In genomic region chr15:81224232-81224631, GRCh38 we compare ENCODE assay signal across 16 cellular contexts. TPM values are rescaled to one million over a fixed set of nuclear protein-coding genes. Genes with fewer than 3 reads are reported as not detected.
"Had no signal": no experiment of that assay in that cellular context is flagged by ENCODE, and none has a peak within 500 bp of the region (broad histone marks: within the 10 kb centered on the region; RNA-seq: fewer than 3 reads in every experiment).

No MANE protein-coding gene starts in this region.

- ATAC-seq: activated T-cell treated with anti-CD3 and anti-CD28 coated beads, Interleukin-2, amount 50 U/mL, for 72 hours; body of pancreas; effector memory CD8-positive, alpha-beta T cell had no signal

- H3K4me3 ChIP-seq: body of pancreas, stomach, thyroid gland had no signal

- H3K4me1 ChIP-seq: body of pancreas, stomach, thyroid gland had no signal

- H3K9me3 ChIP-seq: body of pancreas, stomach, thyroid gland had no signal

- H3K36me3 ChIP-seq: stomach, thyroid gland had no signal

- H3K27me3 ChIP-seq: body of pancreas, stomach, thyroid gland had no signal

- H3K27ac ChIP-seq: epithelial cell of prostate had no signal

- DNase-seq: activated CD4-positive, alpha-beta T cell treated with anti-CD3 and anti-CD28 coated beads, Interleukin-2, amount 10 ng/mL, durations not matched to agents 7 days and 5 days; activated CD8-positive, alpha-beta memory T cell treated with anti-CD3 and anti-CD28 coated beads, Interleukin-2, amount 50 U/mL, for 48 hours; activated gamma-delta T cell treated with Interleukin-2 at 50 U/mL for 16 hours; activated T-cell treated with anti-CD3 and anti-CD28 coated beads, Interleukin-2, amount 50 U/mL, for 72 hours; amniotic stem cell; body of pancreas; dermis blood vessel endothelial cell; effector memory CD8-positive, alpha-beta T cell; nephron progenitor cell; occipital lobe; stimulated activated CD4-positive, alpha-beta T cell treated with anti-CD3 and anti-CD28 coated beads, Interleukin-1b, Interleukin-23, amount 100 ng/mL, for 48 hours; stomach; SW 1271; thyroid gland had no signal

RNA-seq across cellular contexts. Expression of gene IL16, which starts 27.6 kb away (rescaled TPM):
- total RNA-seq: kidney epithelial cell had no signal
